8 cellular contexts compared by ENCODE assay signal in genomic region chr16:84643180-84643583, GRCh38. TPM values are rescaled to one million over a fixed set of nuclear protein-coding genes. Genes with fewer than 3 reads are reported as not detected.
DNase-seq lines count a peak whose midpoint lies in the region; ATAC-seq and TF ChIP-seq lines count a peak whose summit lies in the region.

No MANE protein-coding gene starts in this region.

- H3K9me3 ChIP-seq in esophagus squamous epithelium = no peaks in the 10 kb centered on the region

- no peaks in the 10 kb centered on the region for H3K36me3 ChIP-seq in esophagus squamous epithelium

- H3K4me3 Mint-ChIP-seq in osteocyte (ENCODE audit: unreplicated experiment) = no peak overlapping the region
- H3K4me3 Mint-ChIP-seq in stimulated activated naive B cell treated with anti-CD40 and anti-IgM and Interleukin-4, amounts not matched to agents 10 μg/mL and 1 μg/mL and 100 μg/mL, for 72 hours = peak overlapping the region in 1 of 2 donors; percentile 35
- no peak overlapping the region for H3K4me3 Mint-ChIP-seq in activated CD4-positive, alpha-beta T cell treated with anti-CD3 and anti-CD28 coated beads, Interleukin-2, amount 10 ng/mL, durations not matched to agents 24 days and 14 days

- peak overlapping the region; percentile 81 for H3K27ac Mint-ChIP-seq in osteocyte (ENCODE audit: unreplicated experiment)
- no peak overlapping the region for H3K27ac Mint-ChIP-seq in stimulated activated naive B cell treated with anti-CD40 and anti-IgM and Interleukin-4, amounts not matched to agents 10 μg/mL and 1 μg/mL and 100 μg/mL, for 72 hours
- H3K27ac Mint-ChIP-seq in activated CD4-positive, alpha-beta T cell treated with anti-CD3 and anti-CD28 coated beads, Interleukin-2, amount 10 ng/mL, durations not matched to agents 24 days and 14 days = no peak overlapping the region

- peaks cover 30% of the 10 kb centered on the region for H3K4me1 Mint-ChIP-seq in osteocyte (ENCODE audit: unreplicated experiment)
- H3K4me1 Mint-ChIP-seq in stimulated activated naive B cell treated with anti-CD40 and anti-IgM and Interleukin-4, amounts not matched to agents 10 μg/mL and 1 μg/mL and 100 μg/mL, for 72 hours = peaks cover 52 to 68% of the 10 kb centered on the region in 2 donors
- H3K4me1 Mint-ChIP-seq in activated CD4-positive, alpha-beta T cell treated with anti-CD3 and anti-CD28 coated beads, Interleukin-2, amount 10 ng/mL, durations not matched to agents 24 days and 14 days = peaks cover 37% of the 10 kb centered on the region

- peak overlapping the region; percentile 40 to 81 (median 77) for H3K27ac ChIP-seq in esophagus squamous epithelium

- in situ Hi-C loops in Caki2 (cut with HindIII; ENCODE audit: low pct_unique_long_range_greater_than_20kb, low sequenced_read_pairs) = no loop called here

- peaks cover 21 to 59% (median 32%) of the 10 kb centered on the region in 3 donors for H3K4me1 ChIP-seq in esophagus squamous epithelium

- no peak for ATAC-seq in stimulated activated naive B cell treated with anti-CD40 and anti-IgM and Interleukin-4, amounts not matched to agents 10 μg/mL and 1 μg/mL and 100 μg/mL, for 72 hours (replicated peaks)
- no peak for ATAC-seq in HG03354 (IDR thresholded peaks at IDR 0.05; ENCODE audit: poor library complexity, severe bottlenecking, unreplicated experiment)

- no peaks in the 10 kb centered on the region for H3K9me3 Mint-ChIP-seq in osteocyte (ENCODE audit: unreplicated experiment)
- peaks cover 5% of the 10 kb centered on the region in 2 donors for H3K9me3 Mint-ChIP-seq in stimulated activated naive B cell treated with anti-CD40 and anti-IgM and Interleukin-4, amounts not matched to agents 10 μg/mL and 1 μg/mL and 100 μg/mL, for 72 hours
- no peaks in the 10 kb centered on the region for H3K9me3 Mint-ChIP-seq in activated CD4-positive, alpha-beta T cell treated with anti-CD3 and anti-CD28 coated beads, Interleukin-2, amount 10 ng/mL, durations not matched to agents 24 days and 14 days

- H3K36me3 Mint-ChIP-seq in osteocyte (ENCODE audit: unreplicated experiment) = no peaks in the 10 kb centered on the region
- peaks cover 3 to 12% of the 10 kb centered on the region in 2 donors for H3K36me3 Mint-ChIP-seq in stimulated activated naive B cell treated with anti-CD40 and anti-IgM and Interleukin-4, amounts not matched to agents 10 μg/mL and 1 μg/mL and 100 μg/mL, for 72 hours
- no peaks in the 10 kb centered on the region for H3K36me3 Mint-ChIP-seq in activated CD4-positive, alpha-beta T cell treated with anti-CD3 and anti-CD28 coated beads, Interleukin-2, amount 10 ng/mL, durations not matched to agents 24 days and 14 days (ENCODE audit: low read depth)

- no peak overlapping the region for H3K4me3 ChIP-seq in esophagus squamous epithelium

- H3K27me3 Mint-ChIP-seq in osteocyte (ENCODE audit: unreplicated experiment) = no peaks in the 10 kb centered on the region
- H3K27me3 Mint-ChIP-seq in stimulated activated naive B cell treated with anti-CD40 and anti-IgM and Interleukin-4, amounts not matched to agents 10 μg/mL and 1 μg/mL and 100 μg/mL, for 72 hours = no peaks in the 10 kb centered on the region
- peaks cover 22% of the 10 kb centered on the region for H3K27me3 Mint-ChIP-seq in activated CD4-positive, alpha-beta T cell treated with anti-CD3 and anti-CD28 coated beads, Interleukin-2, amount 10 ng/mL, durations not matched to agents 24 days and 14 days

- H3K27me3 ChIP-seq in esophagus squamous epithelium = no peaks in the 10 kb centered on the region

- WGBS in esophagus squamous epithelium, 2 donors = 17 to 30% methylated on average over 4 of the region's 8 CpGs

- intact Hi-C loops in esophagus squamous epithelium (cut with DNase I) = no loop called here
- intact Hi-C loops in activated CD4-positive, alpha-beta T cell treated with anti-CD3 and anti-CD28 coated beads, Interleukin-2, amount 10 ng/mL, durations not matched to agents 24 days and 14 days (cut with micrococcal nuclease) = no loop called here

- DNase-seq in Caki2 (ENCODE audit: low read depth) = peak; percentile 42
- peak; percentile 47 to 91 for DNase-seq in NCI-H446 (lab: John Stamatoyannopoulos, UW)
- no peak for DNase-seq in esophagus squamous epithelium (lab: John Stamatoyannopoulos, UW)
- DNase-seq in osteocyte (ENCODE audit: extremely low spot score, unreplicated experiment) = no peak
- DNase-seq in stimulated activated naive B cell treated with anti-CD40 and anti-IgM and Interleukin-4, amounts not matched to agents 10 μg/mL and 1 μg/mL and 100 μg/mL, for 72 hours = no peak
- DNase-seq in activated naive CD4-positive, alpha-beta T cell (lab: John Stamatoyannopoulos, UW) = no peak
- no peak for DNase-seq in activated CD4-positive, alpha-beta T cell treated with anti-CD3 and anti-CD28 coated beads, Interleukin-2, amount 10 ng/mL, durations not matched to agents 24 days and 14 days

- TF ChIP-seq CTCF in esophagus squamous epithelium (IDR thresholded peaks at IDR 0.05) = no peak
- no peak for TF ChIP-seq CTCF in osteocyte (IDR thresholded peaks at IDR 0.05)

- no peak for TF ChIP-seq POLR2A in esophagus squamous epithelium (IDR thresholded peaks at IDR 0.05)

RNA-seq across cellular contexts. Expression of gene KLHL36, which starts 5.1 kb away (rescaled TPM):
- total RNA-seq in Caki2 (2014; rRNA removed; shearing (Covaris generic); ENCODE audit: low replicate concordance) = 48.2 and 56.6 TPM in 2 replicates
- total RNA-seq in esophagus squamous epithelium (10 to 100 TPM; 28.7 to 58.6 (median 40.1) TPM), osteocyte (49.0 and 50.0 TPM in 2 replicates)
- total RNA-seq in activated CD4-positive, alpha-beta T cell treated with anti-CD3 and anti-CD28 coated beads, Interleukin-2, amount 10 ng/mL, durations not matched to agents 24 days and 14 days = 36.7 and 36.9 TPM in 2 replicates

RNA-seq across cellular contexts. Expression of gene COTL1, which starts 25.3 kb away (rescaled TPM):
- total RNA-seq in Caki2 (2014; rRNA removed; shearing (Covaris generic); ENCODE audit: low replicate concordance) = 294 and 317 TPM in 2 replicates
- total RNA-seq in esophagus squamous epithelium (10 to 100 TPM in 3 of 4 donors, 1 to 10 TPM in 1; 7.9 to 34.2 (median 23.4) TPM), osteocyte (102 and 103 TPM in 2 replicates)
- 470 and 474 TPM in 2 replicates for total RNA-seq in activated CD4-positive, alpha-beta T cell treated with anti-CD3 and anti-CD28 coated beads, Interleukin-2, amount 10 ng/mL, durations not matched to agents 24 days and 14 days

RNA-seq across cellular contexts. Expression of gene USP10, which starts 56.6 kb away (rescaled TPM):
- 45.3 and 57.0 TPM in 2 replicates for total RNA-seq in Caki2 (2014; rRNA removed; shearing (Covaris generic); ENCODE audit: low replicate concordance)
- 10 to 100 TPM; 44.7 to 71.5 (median 56.0) TPM for total RNA-seq in esophagus squamous epithelium
- total RNA-seq in osteocyte = 46.3 and 56.6 TPM in 2 replicates
- 148 and 177 TPM in 2 replicates for total RNA-seq in activated CD4-positive, alpha-beta T cell treated with anti-CD3 and anti-CD28 coated beads, Interleukin-2, amount 10 ng/mL, durations not matched to agents 24 days and 14 days

Comparison
In these comparisons a context has a peak if more than half of its experiments do, and no peak if none do; other contexts are left out.
1. DNase-seq: peak in Caki2 (single experiment) and NCI-H446 (2 of 2); none in esophagus squamous epithelium (single experiment), osteocyte (single experiment), stimulated activated naive B cell treated with anti-CD40 and anti-IgM and Interleukin-4, amounts not matched to agents 10 μg/mL and 1 μg/mL and 100 μg/mL, for 72 hours (single experiment), activated naive CD4-positive, alpha-beta T cell (0 of 4) and activated CD4-positive, alpha-beta T cell treated with anti-CD3 and anti-CD28 coated beads, Interleukin-2, amount 10 ng/mL, durations not matched to agents 24 days and 14 days (single experiment).